In genomic region chr20:61744691-61745396, GRCh38 we compare ENCODE assay signal across 18 cellular contexts.
DNase-seq lines count a peak whose midpoint lies in the region; ATAC-seq and TF ChIP-seq lines count a peak whose summit lies in the region.
"Had no signal": no experiment of that assay in that cellular context is flagged by ENCODE, and none has a peak within 500 bp of the region (broad histone marks: within the 10 kb centered on the region; RNA-seq: fewer than 3 reads in every experiment).

No MANE protein-coding gene starts in this region.

- no peak overlapping the region for H3K9ac ChIP-seq in mammary epithelial cell (ENCODE audit: insufficient read depth, low read length)

- no peak overlapping the region for H3K4me2 ChIP-seq in mammary epithelial cell (ENCODE audit: insufficient read depth, low read depth, low read length)

- no peak overlapping the region for H3K27ac ChIP-seq in mammary epithelial cell (ENCODE audit: insufficient read depth, low read depth, low read length)
- H3K27ac ChIP-seq: esophagus muscularis mucosa, HL-60, ovary, RWPE1 had no signal

- ATAC-seq in HG03097 (IDR thresholded peaks at IDR 0.05; ENCODE audit: low FRiP score, unreplicated experiment) (no peak), HG03354 (IDR thresholded peaks at IDR 0.05; ENCODE audit: poor library complexity, severe bottlenecking, unreplicated experiment) (no peak)
- ATAC-seq: mucosa of descending colon had no signal

- no peaks in the 10 kb centered on the region for H3K27me3 ChIP-seq in mammary epithelial cell (ENCODE audit: insufficient read depth, low read length)
- H3K27me3 ChIP-seq: ovary had no signal

- dilution Hi-C loops in mammary epithelial cell (cut with HindIII; ENCODE audit: low sequenced_read_pairs), result loop anchor here (5.0 kb wide), 1 partner anchor 67 kb away; no protein-coding TSS in a partner anchor

- in situ Hi-C loops in mammary epithelial cell (cut with MboI; ENCODE audit: low sequenced_read_pairs in 2 of 2), result no loop called here

- no peak overlapping the region for H2AFZ ChIP-seq in mammary epithelial cell (ENCODE audit: low read depth, low read length)

- intact Hi-C loops in mammary epithelial cell (cut with micrococcal nuclease), result no loop called here

- H3K79me2 ChIP-seq in mammary epithelial cell (ENCODE audit: insufficient read depth, low read length), result no peaks in the 10 kb centered on the region

- H3K4me3 ChIP-seq in mammary epithelial cell (replicated peaks in 1 of 3; ENCODE audit: insufficient read depth in 1 of 3, low read depth in 2 of 3, low read length in 3 of 3), result no peak overlapping the region
- H3K4me3 ChIP-seq: esophagus muscularis mucosa, mucosa of descending colon, ovary had no signal

- 93% methylated on average over 16 of the region's 18 CpGs for WGBS in mammary epithelial cell (ENCODE audit: low coverage, missing lambda C conversion rate)

- BruUV-seq in mammary epithelial cell (replicated peaks; lab: Mats Ljungman, UMichigan), result no TSS peak

- no peaks in the 10 kb centered on the region for H4K20me1 ChIP-seq in mammary epithelial cell (ENCODE audit: insufficient read depth, low read length)

- no peaks in the 10 kb centered on the region for H3K36me3 ChIP-seq in mammary epithelial cell (ENCODE audit: insufficient read depth, low read length)
- H3K36me3 ChIP-seq: esophagus muscularis mucosa, ovary had no signal

- no peaks in the 10 kb centered on the region for H3K9me3 ChIP-seq in mammary epithelial cell (replicated peaks; ENCODE audit: insufficient read depth, low read length)
- H3K9me3 ChIP-seq: mucosa of descending colon, ovary had no signal

- CTCF ChIA-PET in mammary epithelial cell (lab: Charles Lee; ENCODE audit: low non-redundant PET), result no interaction called here

- DNase-seq in AG08396 (ENCODE audit: low spot score) (peak; percentile 55), HT1080 (ENCODE audit: low read depth) (peak; percentile 32), mammary epithelial cell (peak; percentile 19), kidney tubule cell (ENCODE audit: low spot score) (peak; percentile 55), DMS153 treated with DMSO at 0.1 percent for 48 hours (lab: John Stamatoyannopoulos, UW; ENCODE audit: unreplicated experiment) (no peak), Kasumi-1 (lab: John Stamatoyannopoulos, UW) (no peak)
- DNase-seq: activated CD4-positive, alpha-beta T cell treated with anti-CD3 and anti-CD28 coated beads for 4 hours; activated naive CD8-positive, alpha-beta T cell treated with anti-CD3 and anti-CD28 coated beads, Interleukin-2, amount 10 ng/mL, durations not matched to agents 7 days and 5 days; activated T-cell treated with anti-CD3 and anti-CD28 coated beads for 4 hours; NCI-H2029; ovary; stimulated activated CD4-positive, alpha-beta T cell treated with anti-CD3 and anti-CD28 coated beads, Interleukin-12 subunit alpha, Interleukin-12 subunit beta, amount 100 ng/mL, for 4 hours had no signal

- no peak for TF ChIP-seq CTCF in mammary epithelial cell (conservative IDR thresholded peaks at IDR 0.05 in 1 of 2, IDR thresholded peaks at IDR 0.05 in 1 of 2; ENCODE audit: extremely low read depth in 1 of 2, insufficient read depth in 1 of 2, low read depth in 1 of 2, low read length in 2 of 2)

- no peaks in the 10 kb centered on the region for H3K4me1 ChIP-seq in mammary epithelial cell (ENCODE audit: insufficient read depth, low read length)
- H3K4me1 ChIP-seq: esophagus muscularis mucosa had no signal

Comparison
In these comparisons a context has a peak if more than half of its experiments do, and no peak if none do; other contexts are left out.
1. DNase-seq: peak in AG08396 (single experiment), HT1080 (single experiment), mammary epithelial cell (single experiment) and kidney tubule cell (single experiment); none in DMS153 treated with DMSO at 0.1 percent for 48 hours (single experiment) and Kasumi-1 (0 of 2).